In genomic region chr5:139457653-139458306, GRCh38 we compare ENCODE assay signal across 2 cellular contexts.
A peak's percentile ranks its signal among the peaks of the same experiment; 100 is the strongest.
TF ChIP-seq lines count a peak whose summit lies in the region.

No MANE protein-coding gene starts in this region.

TF ChIP-seq in K562, 482 proteins besides CTCF, POLR2A, EP300 and RAD21:
- TF ChIP-seq ZZZ3 (IDR thresholded peaks at IDR 0.05) (no peak), DLX4 (CRISPR knock-in tag; IDR thresholded peaks at IDR 0.05) (no peak), ZNF121 (CRISPR knock-in tag; conservative IDR thresholded peaks at IDR 0.05) (peak; percentile 90), NR2C2 (CRISPR knock-in tag; IDR thresholded peaks at IDR 0.05) (no peak), NR2C2 (tag; IDR thresholded peaks at IDR 0.05) (no peak), KDM1A (IDR thresholded peaks at IDR 0.05) (no peak), RBM25 (IDR thresholded peaks at IDR 0.05; ENCODE audit: low read depth, low read length, severe bottlenecking) (peak; percentile 46)

TF ChIP-seq in GM23338, 12 proteins besides CTCF, POLR2A, EP300 and RAD21:
- TF ChIP-seq NANOG (IDR thresholded peaks at IDR 0.05; ENCODE audit: borderline replicate concordance) = no peak
- TF ChIP-seq POLR2AphosphoS5 (IDR thresholded peaks at IDR 0.05; ENCODE audit: low read depth) = no peak
- no peak for TF ChIP-seq ZNF114 (CRISPR knock-in tag; IDR thresholded peaks at IDR 0.05)
- no peak for TF ChIP-seq ZNF331 (CRISPR knock-in tag; IDR thresholded peaks at IDR 0.05; ENCODE audit: low read depth)
- TF ChIP-seq EZH2phosphoT487 (IDR thresholded peaks at IDR 0.05; ENCODE audit: unreplicated experiment) = no peak
- TF ChIP-seq JUNB (IDR thresholded peaks at IDR 0.05; ENCODE audit: unreplicated experiment) = no peak
- TF ChIP-seq EZH2 (IDR thresholded peaks at IDR 0.05; ENCODE audit: low read depth, unreplicated experiment) = no peak
